Comparison of ENCODE assay signal across 8 cellular contexts in the genomic region with DNA sequence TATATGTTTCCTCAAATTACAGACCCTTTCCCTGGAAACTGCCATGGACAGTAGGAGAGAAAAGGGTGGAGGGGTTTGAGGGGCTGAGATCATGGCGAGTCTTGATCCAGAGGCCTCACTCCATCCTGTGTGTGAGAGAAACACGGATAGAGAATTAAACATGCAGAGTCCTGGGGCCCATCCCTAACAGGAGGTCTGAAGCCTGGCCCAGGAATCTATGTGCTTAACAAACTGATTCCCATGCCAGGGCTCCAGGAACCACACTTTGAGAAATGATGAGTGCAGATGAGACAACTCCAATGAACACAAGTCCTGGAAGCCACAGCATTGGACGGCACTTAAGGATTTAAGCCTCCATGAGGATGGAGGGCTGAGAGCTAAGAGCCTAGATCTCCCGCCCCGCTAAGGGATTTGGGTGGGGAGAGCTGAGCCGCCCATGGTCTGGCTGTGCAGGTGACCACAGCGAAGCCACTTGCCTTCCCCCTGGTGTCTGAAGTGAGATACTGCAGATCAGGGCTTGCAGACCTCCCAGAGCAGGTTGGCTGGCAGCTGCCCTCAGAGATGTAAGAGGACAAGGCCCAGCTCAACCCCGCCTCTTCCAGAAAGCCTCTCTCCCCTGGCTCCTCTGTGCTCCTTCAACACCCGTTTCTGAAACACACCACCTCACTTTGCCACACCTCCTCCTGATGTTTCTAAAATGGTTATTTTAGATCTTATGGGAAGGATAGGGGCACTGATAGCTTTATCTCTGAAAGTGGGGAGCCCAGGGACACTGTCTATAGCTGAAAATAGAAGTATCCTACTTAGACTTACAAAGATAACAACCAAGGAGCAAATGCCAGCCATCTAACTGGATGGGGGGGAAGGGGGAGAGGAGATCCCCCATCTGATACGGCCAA. TPM values are rescaled to one million over a fixed set of nuclear protein-coding genes. Genes with fewer than 3 reads are reported as not detected.
A peak's percentile ranks its signal among the peaks of the same experiment; 100 is the strongest.
DNase-seq lines count a peak whose midpoint lies in the region; ATAC-seq, FAIRE-seq and TF ChIP-seq lines count a peak whose summit lies in the region.

No MANE protein-coding gene starts in this region.

- dilution Hi-C loops in IMR-90 (cut with HindIII; ENCODE audit: low sequenced_read_pairs, unreplicated experiment) (no loop called here), endothelial cell of umbilical vein (cut with MboI; ENCODE audit: extremely low pct_ligation_motif_present, low sequenced_read_pairs) (no loop called here)

- peak overlapping the region; percentile 95 for H3K27ac ChIP-seq in IMR-90 (ENCODE audit: insufficient read depth, low read length)
- no peak overlapping the region for H3K27ac ChIP-seq in endothelial cell of umbilical vein (ENCODE audit: insufficient read depth, low read depth, low read length)

- no peak overlapping the region for H3K4me3 ChIP-seq in IMR-90 (ENCODE audit: insufficient read depth, low read depth, low read length)
- H3K4me3 ChIP-seq in endothelial cell of umbilical vein (replicated peaks in 1 of 3; ENCODE audit: insufficient read depth in 1 of 3, low read depth in 1 of 3, low read length in 3 of 3), result no peak overlapping the region

- H4K20me1 ChIP-seq in IMR-90 (ENCODE audit: insufficient read depth, low read length), result no peaks in the 10 kb centered on the region
- H4K20me1 ChIP-seq in endothelial cell of umbilical vein (replicated peaks; ENCODE audit: control insufficient read depth, extremely low read depth, insufficient read depth, low read length), result no peaks in the 10 kb centered on the region

- BruUV-seq in IMR-90 (replicated peaks; lab: Mats Ljungman, UMichigan), result no TSS peak
- BruUV-seq in endothelial cell of umbilical vein (replicated peaks; lab: Mats Ljungman, UMichigan), result no TSS peak

- H3K9ac ChIP-seq in IMR-90 (ENCODE audit: low read depth, low read length) (peak overlapping the region; percentile 56), endothelial cell of umbilical vein (replicated peaks; ENCODE audit: extremely low read depth, insufficient read depth, low read length) (no peak overlapping the region)

- TF ChIP-seq RAD21 in IMR-90 (IDR thresholded peaks at IDR 0.05; ENCODE audit: low read length), result peak; percentile 64

- H2BK5ac ChIP-seq in IMR-90 (ENCODE audit: low read depth, low read length, poor library complexity, severe bottlenecking), result peak overlapping the region; percentile 95

- H4K5ac ChIP-seq in IMR-90 (ENCODE audit: low read depth, low read length), result peak overlapping the region; percentile 92

- TF ChIP-seq POLR2A in IMR-90 (IDR thresholded peaks at IDR 0.05; ENCODE audit: low read depth, low read length) (no peak), endothelial cell of umbilical vein (IDR thresholded peaks at IDR 0.05; ENCODE audit: low read depth, low read length) (no peak)

- H3K4me1 Mint-ChIP-seq in naive B cell, result no peaks in the 10 kb centered on the region

- H3K36me3 ChIP-seq in IMR-90 (ENCODE audit: control insufficient read depth, insufficient read depth, low read length) (no peaks in the 10 kb centered on the region), endothelial cell of umbilical vein (ENCODE audit: control insufficient read depth in 2 of 2, extremely low read depth in 1 of 2, insufficient read depth in 2 of 2, low read length in 2 of 2) (no peaks in the 10 kb centered on the region)

- peak; percentile 11 for DNase-seq in activated gamma-delta T cell treated with Interleukin-2 at 50 U/mL for 16 hours
- DNase-seq in activated gamma-delta T cell (lab: John Stamatoyannopoulos, UW), result no peak
- DNase-seq in IMR-90, result peak; percentile 66
- peak; percentile 7 for DNase-seq in T-helper 9 cell
- peak; percentile 50 for DNase-seq in endothelial cell of umbilical vein (ENCODE audit: low read depth, low spot score)
- DNase-seq in naive B cell, result peak; percentile 23

- peak overlapping the region; percentile 97 for H3K14ac ChIP-seq in IMR-90 (replicated peaks; ENCODE audit: low read depth, low read length)

- H4K8ac ChIP-seq in IMR-90 (ENCODE audit: low read depth in 2 of 2, low read length in 2 of 2), result peak overlapping the region; percentile 77 to 96

- peak overlapping the region; percentile 98 for H2BK120ac ChIP-seq in IMR-90 (ENCODE audit: low read depth, low read length)

- H2AK5ac ChIP-seq in IMR-90 (ENCODE audit: low read depth, low read length), result peak overlapping the region; percentile 95

- peak overlapping the region; percentile 93 for H2AFZ ChIP-seq in IMR-90 (replicated peaks; ENCODE audit: low read length, poor library complexity)
- no peak overlapping the region for H2AFZ ChIP-seq in endothelial cell of umbilical vein (ENCODE audit: low read depth, low read length)

- in situ Hi-C loops in IMR-90 (cut with MboI; ENCODE audit: low sequenced_read_pairs), result loop anchor here (25.0 kb wide), 1 partner anchor 100 kb away; no protein-coding TSS in a partner anchor

- intact Hi-C loops in IMR-90 (cut with micrococcal nuclease) (loop anchor here (1.0 to 2.0 kb wide), 2 partner anchors 43 to 113 kb away; a partner anchor contains a TSS), endothelial cell of umbilical vein (cut with micrococcal nuclease) (loop anchor here (1.0 kb wide), 2 partner anchors 87 to 113 kb away; no protein-coding TSS in a partner anchor)

- H3K79me1 ChIP-seq in IMR-90 (ENCODE audit: low read depth in 1 of 2, low read length in 2 of 2), result no peaks in the 10 kb centered on the region

- H3K27me3 Mint-ChIP-seq in naive B cell, result peaks cover 7 to 8% (median 8%) of the 10 kb centered on the region in 3 donors

- H3K4me3 Mint-ChIP-seq in naive B cell, result peak overlapping the region in 1 of 8 donors; percentile 48

- H3K36me3 Mint-ChIP-seq in naive B cell, result no peaks in the 10 kb centered on the region

- H4K91ac ChIP-seq in IMR-90 (ENCODE audit: insufficient read depth, low read depth, low read length), result peak overlapping the region; percentile 97

- TF ChIP-seq CTCF in IMR-90 (conservative IDR thresholded peaks at IDR 0.05; ENCODE audit: low read depth, low read length) (peak; percentile 54), endothelial cell of umbilical vein (IDR thresholded peaks at IDR 0.05; ENCODE audit: extremely low read depth in 1 of 2, insufficient read depth in 1 of 2, low read depth in 1 of 2, low read length in 2 of 2) (peak; percentile 60 to 86)

- no peak overlapping the region for H3K27ac Mint-ChIP-seq in naive B cell

- H2AK9ac ChIP-seq in IMR-90 (replicated peaks; ENCODE audit: low read depth, low read length, poor library complexity), result peak overlapping the region; percentile 97

- H2BK15ac ChIP-seq in IMR-90 (ENCODE audit: low read depth, low read length), result peak overlapping the region; percentile 98

- H3K9me3 ChIP-seq in IMR-90 (ENCODE audit: control insufficient read depth, insufficient read depth, low read length) (no peaks in the 10 kb centered on the region), endothelial cell of umbilical vein (replicated peaks; ENCODE audit: control insufficient read depth, insufficient read depth, low read length) (no peaks in the 10 kb centered on the region)

- ATAC-seq in GM21717 (IDR thresholded peaks at IDR 0.05; ENCODE audit: unreplicated experiment), result peak; percentile 67
- ATAC-seq in IMR-90 (ENCODE audit: low read depth), result peak; percentile 46
- ATAC-seq in naive B cell (ENCODE audit: low read depth in 2 of 2), result peak; percentile 42 to 60
- ATAC-seq in GM19452 (IDR thresholded peaks at IDR 0.05; ENCODE audit: unreplicated experiment), result no peak

- H3K56ac ChIP-seq in IMR-90 (ENCODE audit: extremely low read depth, insufficient read depth, low read length), result peak overlapping the region; percentile 84

- peak overlapping the region; percentile 96 for H2BK20ac ChIP-seq in IMR-90 (ENCODE audit: low read depth, low read length)

- 81% methylated on average over 3 of the region's 10 CpGs; no CpG with 5 or more reads in 1 of the 2 experiments for WGBS in IMR-90 (ENCODE audit: extremely low coverage in 2 of 2, insufficient read length in 1 of 2), 2 experiments

- H3K23ac ChIP-seq in IMR-90 (ENCODE audit: low read depth, low read length), result peak overlapping the region; percentile 92

- H3K27me3 ChIP-seq in IMR-90 (ENCODE audit: control insufficient read depth, insufficient read depth, low read length) (no peaks in the 10 kb centered on the region), endothelial cell of umbilical vein (ENCODE audit: control insufficient read depth in 2 of 2, insufficient read depth in 2 of 2, low read length in 2 of 2) (peaks cover 3 to 6% of the 10 kb centered on the region in 2 experiments)

- peaks cover 34% of the 10 kb centered on the region for H3K9me1 ChIP-seq in IMR-90 (ENCODE audit: insufficient read depth, low read length)
- H3K9me1 ChIP-seq in endothelial cell of umbilical vein (replicated peaks; ENCODE audit: control insufficient read depth, extremely low read depth, insufficient read depth, low read length), result no peaks in the 10 kb centered on the region

- CTCF ChIA-PET in IMR-90 (lab: Yijun Ruan, JAX) (interaction anchor here (0.6 to 1.4 kb wide), 8 partner anchors 13 to 656 kb away, joined by 3 to 7 read pairs (median 4); no protein-coding TSS in a partner anchor), endothelial cell of umbilical vein (lab: Charles Lee) (interaction anchor here (0.8 to 10.8 kb wide), 16 partner anchors 9 to 195 kb away, joined by 3 to 252 read pairs (median 5); a partner anchor contains a TSS)

- peak overlapping the region; percentile 92 for H3K18ac ChIP-seq in IMR-90 (ENCODE audit: low read depth, low read length)

- FAIRE-seq in endothelial cell of umbilical vein (lab: Jason Lieb, UNC), result peak; percentile 80

- H3K4me2 ChIP-seq in IMR-90 (ENCODE audit: low read depth, low read length), result peak overlapping the region; percentile 78
- no peak overlapping the region for H3K4me2 ChIP-seq in endothelial cell of umbilical vein (ENCODE audit: insufficient read depth, low read length)

- H3K79me2 ChIP-seq in endothelial cell of umbilical vein (ENCODE audit: control insufficient read depth, insufficient read depth, low read length), result no peaks in the 10 kb centered on the region

- H3K4me1 ChIP-seq in IMR-90 (ENCODE audit: control insufficient read depth, insufficient read depth, low read length) (peaks cover 32% of the 10 kb centered on the region), endothelial cell of umbilical vein (ENCODE audit: control insufficient read depth, extremely low read depth, insufficient read depth, low read length) (no peaks in the 10 kb centered on the region)

- H3K4ac ChIP-seq in IMR-90 (ENCODE audit: low read depth, low read length), result peak overlapping the region; percentile 99

- H3K9me3 Mint-ChIP-seq in naive B cell, result no peaks in the 10 kb centered on the region

- POLR2A ChIA-PET in IMR-90 (lab: Charles Lee; ENCODE audit: unreplicated experiment), result interaction anchor here (1.2 kb wide), 1 partner anchor 88 kb away, joined by 3 read pairs; no protein-coding TSS in a partner anchor
- POLR2A ChIA-PET in endothelial cell of umbilical vein (lab: Charles Lee), result no interaction called here

RNA-seq across cellular contexts. Expression of a gene that starts 24.8 kb away (rescaled TPM):
- 1.1 and 1.7 TPM in 2 replicates for total RNA-seq in IMR-90 (2012; rRNA removed)
- polyA plus RNA-seq in IMR-90 (2012; rRNA removed), result 0.59 and 1.4 TPM in 2 replicates
- polyA plus RNA-seq in IMR-90 (2012; cell fraction: cytosol; rRNA removed), result 0.14 and 0.64 TPM in 2 replicates
- polyA plus RNA-seq in IMR-90 (2012; cell fraction: nucleus; rRNA removed; ENCODE audit: low replicate concordance), result 0.45 and 0.69 TPM in 2 replicates
- 0.28 and 0.29 TPM in 2 replicates for total RNA-seq in endothelial cell of umbilical vein
- polyA plus RNA-seq in endothelial cell of umbilical vein, result 0.73 and 1.0 TPM in 2 replicates
- polyA plus RNA-seq in endothelial cell of umbilical vein (2011; cell fraction: cytosol; rRNA removed), result 1.3 TPM in 2 replicates
- polyA plus RNA-seq in endothelial cell of umbilical vein (2011; cell fraction: nucleus; rRNA removed), result 0.48 and 0.87 TPM in 2 replicates
- polyA plus RNA-seq in endothelial cell of umbilical vein (2012), result 3.2 and 3.3 TPM in 2 replicates
- 0.39 and 0.55 TPM in 2 replicates for polyA minus RNA-seq in endothelial cell of umbilical vein
- polyA minus RNA-seq in endothelial cell of umbilical vein (2011; cell fraction: cytosol; rRNA and poly(A)+ RNA removed), result 0.31 TPM
- polyA minus RNA-seq in endothelial cell of umbilical vein (2011; cell fraction: nucleus; rRNA and poly(A)+ RNA removed), result 0.19 and 0.38 TPM in 2 replicates
- under 1 TPM; 0.12 to 0.52 (median 0.36) TPM for polyA plus RNA-seq in naive B cell (ENCODE audit: low read depth in 6 of 6)

RNA-seq across cellular contexts. Expression of a gene that starts 42.1 kb away (rescaled TPM):
- total RNA-seq in IMR-90 (2012; rRNA removed), result 12.2 and 15.1 TPM in 2 replicates
- polyA plus RNA-seq in IMR-90 (2012; rRNA removed), result 25.9 and 29.9 TPM in 2 replicates
- 19.8 and 29.3 TPM in 2 replicates for polyA plus RNA-seq in IMR-90 (2012; cell fraction: cytosol; rRNA removed)
- 22.4 and 28.3 TPM in 2 replicates for polyA plus RNA-seq in IMR-90 (2012; cell fraction: nucleus; rRNA removed; ENCODE audit: low replicate concordance)
- total RNA-seq in endothelial cell of umbilical vein, result 5.7 and 8.4 TPM in 2 replicates
- 4.7 and 5.2 TPM in 2 replicates for polyA plus RNA-seq in endothelial cell of umbilical vein
- 4.5 and 4.6 TPM in 2 replicates for polyA plus RNA-seq in endothelial cell of umbilical vein (2011; cell fraction: cytosol; rRNA removed)
- 2.9 and 3.2 TPM in 2 replicates for polyA plus RNA-seq in endothelial cell of umbilical vein (2011; cell fraction: nucleus; rRNA removed)
- 3.6 and 6.8 TPM in 2 replicates for polyA plus RNA-seq in endothelial cell of umbilical vein (2012)
- polyA minus RNA-seq in endothelial cell of umbilical vein, result 6.0 and 6.3 TPM in 2 replicates
- polyA minus RNA-seq in endothelial cell of umbilical vein (2011; cell fraction: cytosol; rRNA and poly(A)+ RNA removed), result 2.6 TPM
- polyA minus RNA-seq in endothelial cell of umbilical vein (2011; cell fraction: nucleus; rRNA and poly(A)+ RNA removed), result 1.9 and 2.9 TPM in 2 replicates
- polyA plus RNA-seq in naive B cell (ENCODE audit: low read depth in 6 of 6), result under 1 TPM in 5 of 6 donors, not detected in 1; 0.12 to 0.54 (median 0.43) TPM
